ENCODE assay signal across 8 cellular contexts in genomic region chr2:133886735-133887675, GRCh38.
DNase-seq lines count a peak whose midpoint lies in the region; ATAC-seq and TF ChIP-seq lines count a peak whose summit lies in the region.

No MANE protein-coding gene starts in this region.

- TF ChIP-seq CTCF in neural crest cell (conservative IDR thresholded peaks at IDR 0.05) (peak; percentile 75), tibial artery (IDR thresholded peaks at IDR 0.05) (peak; percentile 49 to 54)

- H3K9me3 Mint-ChIP-seq in neural crest cell = no peaks in the 10 kb centered on the region

- H3K27me3 ChIP-seq in tibial artery = peaks cover 0 to 5% of the 10 kb centered on the region in 2 donors

- no peaks in the 10 kb centered on the region for H3K36me3 Mint-ChIP-seq in neural crest cell (ENCODE audit: low read depth)

- DNase-seq in C1 segment of cervical spinal cord (lab: John Stamatoyannopoulos, UW) = peak in 11 of 14 donors; percentile 16 to 90 (median 45)
- DNase-seq in HS-5 (ENCODE audit: low read depth) = peak; percentile 55
- DNase-seq in NOMO-1 treated with DMSO at 0.1 percent for 48 hours (lab: John Stamatoyannopoulos, UW; ENCODE audit: unreplicated experiment) = peak; percentile 60
- peak; percentile 29 for DNase-seq in activated T-cell treated with anti-CD3 and anti-CD28 coated beads for 48 hours (ENCODE audit: low read depth)
- peak; percentile 89 for DNase-seq in fibroblast of peridontal ligament (ENCODE audit: extremely low read depth)
- DNase-seq in neural crest cell (ENCODE audit: low read depth, low spot score) = peak; percentile 57
- DNase-seq in tibial artery = peak in 1 of 2 donors; percentile 75

- H3K9me3 ChIP-seq in tibial artery = no peaks in the 10 kb centered on the region

- H3K27me3 Mint-ChIP-seq in neural crest cell (ENCODE audit: low read depth) = peaks cover 26% of the 10 kb centered on the region

- H3K27ac ChIP-seq in tibial artery = no peak overlapping the region

- H3K4me3 ChIP-seq in tibial artery = no peak overlapping the region

- H3K4me3 Mint-ChIP-seq in neural crest cell = no peak overlapping the region

- no peak overlapping the region for H3K27ac Mint-ChIP-seq in neural crest cell (ENCODE audit: unreplicated experiment)

- H3K4me1 Mint-ChIP-seq in neural crest cell = no peaks in the 10 kb centered on the region

- H3K36me3 ChIP-seq in tibial artery = no peaks in the 10 kb centered on the region

- intact Hi-C loops in tibial artery (cut with DNase I; ENCODE audit: low total_unique reads) = loop anchor here (10.0 kb wide), 1 partner anchor 528 kb away; no protein-coding TSS in a partner anchor

- H3K4me1 ChIP-seq in tibial artery = peaks cover 0 to 8% (median 2%) of the 10 kb centered on the region in 4 donors

- ATAC-seq in GM19328 (IDR thresholded peaks at IDR 0.05; ENCODE audit: unreplicated experiment) = peak; percentile 61
